Comparison of ENCODE assay signal across 1 cellular context in the genomic region with DNA sequence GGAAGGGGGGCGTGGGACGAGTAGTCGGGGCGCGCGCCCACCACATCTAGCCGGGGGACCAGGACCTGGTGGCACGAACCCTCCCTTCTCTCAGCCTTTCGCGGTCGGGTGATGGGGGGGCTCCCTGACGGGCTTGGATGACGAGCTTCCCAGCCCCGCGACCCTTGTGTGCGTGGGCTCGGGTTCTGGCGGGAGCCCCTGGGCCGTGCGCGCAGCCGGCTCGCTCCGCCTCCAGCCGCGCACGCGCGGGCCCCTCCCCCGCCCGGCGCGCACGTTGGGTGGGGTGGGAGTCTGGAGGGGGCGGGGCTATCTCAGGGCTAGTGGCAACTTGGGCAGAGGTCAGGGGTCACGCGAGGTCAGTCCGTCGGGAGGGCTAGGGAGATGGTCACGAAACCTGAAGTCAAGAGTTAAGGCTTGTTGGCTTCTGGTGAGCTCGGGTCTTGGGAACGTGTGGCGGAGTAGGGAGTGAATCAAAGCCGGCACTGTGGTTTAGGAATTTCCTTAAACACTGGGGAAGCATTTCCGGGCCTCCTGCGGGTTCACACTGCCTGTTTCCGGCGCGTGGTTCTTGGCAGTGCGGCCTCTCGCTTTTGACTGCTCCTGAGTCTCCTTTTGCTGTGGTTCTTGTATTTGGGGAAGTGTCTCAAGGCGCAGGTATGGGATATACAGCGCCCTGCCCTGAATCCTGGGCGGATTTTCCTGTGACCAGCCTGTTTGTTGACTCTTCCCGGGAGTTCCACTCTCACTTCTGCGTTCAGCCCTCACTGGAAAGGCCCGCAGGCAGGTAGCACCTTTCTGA.
TF ChIP-seq lines count a peak whose summit lies in the region.

Gene SRCAP (plus strand): TSS at position 356 of the 799 bp plus-strand sequence. CDS start 1,654 bp downstream, outside the sequence.

TF ChIP-seq in HepG2, 621 proteins besides CTCF, POLR2A, EP300 and RAD21 (continued from another document and continues in another):
- TF ChIP-seq KLF12 (CRISPR knock-in tag; IDR thresholded peaks at IDR 0.05; ENCODE audit: borderline replicate concordance) (peak; percentile 67; the same call in 1 of the 2 replicates), HNRNPL (IDR thresholded peaks at IDR 0.05; ENCODE audit: low read depth, low read length) (no peak; the same call in 1 of the 2 replicates), ZNF318 (CRISPR knock-in tag; IDR thresholded peaks at IDR 0.05) (no peak), GPN1 (CRISPR knock-in tag; IDR thresholded peaks at IDR 0.05; ENCODE audit: borderline replicate concordance) (no peak), TOPORS (CRISPR knock-in tag; IDR thresholded peaks at IDR 0.05) (peak; percentile 97), JUND (CRISPR knock-in tag; IDR thresholded peaks at IDR 0.05) (peak; percentile 55; the same call in 1 of the 2 replicates), SMYD3 (CRISPR knock-in tag; IDR thresholded peaks at IDR 0.05) (no peak), CREB1 (IDR thresholded peaks at IDR 0.05) (no peak), CREB1 (CRISPR knock-in tag; IDR thresholded peaks at IDR 0.05) (no peak), TAF1 (CRISPR knock-in tag; IDR thresholded peaks at IDR 0.05) (no peak; the same call in 1 of the 2 replicates), ZNF251 (CRISPR knock-in tag; IDR thresholded peaks at IDR 0.05) (no peak), ZFP82 (CRISPR knock-in tag; IDR thresholded peaks at IDR 0.05; ENCODE audit: borderline replicate concordance) (0 out of 2 replicates have a peak, but pooled peaks have one; percentile 63), KDM4B (CRISPR knock-in tag; IDR thresholded peaks at IDR 0.05) (no peak), CENPX (CRISPR knock-in tag; IDR thresholded peaks at IDR 0.05) (no peak), PRPF4 (IDR thresholded peaks at IDR 0.05; ENCODE audit: low read depth, low read length, poor library complexity, severe bottlenecking) (no peak), ZNF556 (CRISPR knock-in tag; IDR thresholded peaks at IDR 0.05; ENCODE audit: borderline replicate concordance) (no peak), ZNF558 (CRISPR knock-in tag; IDR thresholded peaks at IDR 0.05; ENCODE audit: borderline replicate concordance) (peak; percentile 85; the same call in 1 of the 2 replicates), SSRP1 (CRISPR knock-in tag; IDR thresholded peaks at IDR 0.05) (peak; percentile 64; the same call in 1 of the 2 replicates), ZNF230 (CRISPR knock-in tag; IDR thresholded peaks at IDR 0.05) (peak; percentile 23; the same call in 1 of the 2 replicates), PAX8 (CRISPR knock-in tag; IDR thresholded peaks at IDR 0.05; ENCODE audit: borderline replicate concordance) (no peak; the same call in 1 of the 2 replicates), E2F1 (CRISPR knock-in tag; IDR thresholded peaks at IDR 0.05) (peak; percentile 61), SATB2 (CRISPR knock-in tag; IDR thresholded peaks at IDR 0.05) (no peak), ZGPAT (CRISPR knock-in tag; IDR thresholded peaks at IDR 0.05) (no peak), ZNF530 (CRISPR knock-in tag; IDR thresholded peaks at IDR 0.05; ENCODE audit: low read depth) (no peak), SNRNP70 (IDR thresholded peaks at IDR 0.05; ENCODE audit: low read depth, low read length) (no peak), KAT2B (IDR thresholded peaks at IDR 0.05; ENCODE audit: borderline replicate concordance, low read depth, low read length) (no peak), NFIB (CRISPR knock-in tag; IDR thresholded peaks at IDR 0.05; ENCODE audit: borderline replicate concordance) (no peak), ZSCAN20 (CRISPR knock-in tag; IDR thresholded peaks at IDR 0.05; ENCODE audit: borderline replicate concordance) (no peak), NONO (IDR thresholded peaks at IDR 0.05) (no peak), NONO (CRISPR knock-in tag; conservative IDR thresholded peaks at IDR 0.05) (no peak), RARA (CRISPR knock-in tag; IDR thresholded peaks at IDR 0.05) (peak; percentile 93), ZC3H13 (CRISPR knock-in tag; IDR thresholded peaks at IDR 0.05) (no peak), CBFB (CRISPR knock-in tag; IDR thresholded peaks at IDR 0.05) (peak; percentile 32; the same call in 1 of the 2 replicates), HCFC1 (IDR thresholded peaks at IDR 0.05; ENCODE audit: low read depth, low read length) (no peak), MAX (IDR thresholded peaks at IDR 0.05) (peak; percentile 63), GATAD2A (CRISPR knock-in tag; IDR thresholded peaks at IDR 0.05) (peak; percentile 48), KLF11 (CRISPR knock-in tag; IDR thresholded peaks at IDR 0.05) (no peak; the same call in 1 of the 2 replicates), CEBPB (IDR thresholded peaks at IDR 0.05; ENCODE audit: borderline replicate concordance, low read depth, low read length) (no peak), ELF3 (CRISPR knock-in tag; IDR thresholded peaks at IDR 0.05) (peak; percentile 24; the same call in 1 of the 2 replicates)
- TF ChIP-seq, protein P1, sequence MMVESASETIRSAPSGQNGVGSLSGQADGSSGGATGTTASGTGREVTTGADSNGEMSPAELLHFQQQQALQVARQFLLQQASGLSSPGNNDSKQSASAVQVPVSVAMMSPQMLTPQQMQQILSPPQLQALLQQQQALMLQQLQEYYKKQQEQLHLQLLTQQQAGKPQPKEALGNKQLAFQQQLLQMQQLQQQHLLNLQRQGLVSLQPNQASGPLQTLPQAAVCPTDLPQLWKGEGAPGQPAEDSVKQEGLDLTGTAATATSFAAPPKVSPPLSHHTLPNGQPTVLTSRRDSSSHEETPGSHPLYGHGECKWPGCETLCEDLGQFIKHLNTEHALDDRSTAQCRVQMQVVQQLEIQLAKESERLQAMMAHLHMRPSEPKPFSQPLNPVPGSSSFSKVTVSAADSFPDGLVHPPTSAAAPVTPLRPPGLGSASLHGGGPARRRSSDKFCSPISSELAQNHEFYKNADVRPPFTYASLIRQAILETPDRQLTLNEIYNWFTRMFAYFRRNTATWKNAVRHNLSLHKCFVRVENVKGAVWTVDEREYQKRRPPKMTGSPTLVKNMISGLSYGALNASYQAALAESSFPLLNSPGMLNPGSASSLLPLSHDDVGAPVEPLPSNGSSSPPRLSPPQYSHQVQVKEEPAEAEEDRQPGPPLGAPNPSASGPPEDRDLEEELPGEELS (CRISPR knock-in tag; IDR thresholded peaks at IDR 0.05), result peak; percentile 45; the same call in 1 of the 2 replicates
- TF ChIP-seq, protein P2, sequence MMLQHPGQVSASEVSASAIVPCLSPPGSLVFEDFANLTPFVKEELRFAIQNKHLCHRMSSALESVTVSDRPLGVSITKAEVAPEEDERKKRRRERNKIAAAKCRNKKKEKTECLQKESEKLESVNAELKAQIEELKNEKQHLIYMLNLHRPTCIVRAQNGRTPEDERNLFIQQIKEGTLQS (CRISPR knock-in tag; IDR thresholded peaks at IDR 0.05), result 0 out of 2 replicates have a peak, but pooled peaks have one; percentile 31
- TF ChIP-seq, protein P3, sequence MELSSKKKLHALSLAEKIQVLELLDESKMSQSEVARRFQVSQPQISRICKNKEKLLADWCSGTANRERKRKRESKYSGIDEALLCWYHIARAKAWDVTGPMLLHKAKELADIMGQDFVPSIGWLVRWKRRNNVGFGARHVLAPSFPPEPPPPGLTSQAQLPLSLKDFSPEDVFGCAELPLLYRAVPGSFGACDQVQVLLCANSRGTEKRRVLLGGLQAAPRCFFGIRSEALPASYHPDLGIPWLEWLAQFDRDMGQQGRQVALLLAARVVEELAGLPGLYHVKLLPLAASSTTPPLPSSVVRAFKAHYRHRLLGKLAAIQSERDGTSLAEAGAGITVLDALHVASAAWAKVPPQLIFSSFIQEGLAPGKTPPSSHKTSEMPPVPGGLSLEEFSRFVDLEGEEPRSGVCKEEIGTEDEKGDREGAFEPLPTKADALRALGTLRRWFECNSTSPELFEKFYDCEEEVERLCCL (CRISPR knock-in tag; IDR thresholded peaks at IDR 0.05; ENCODE audit: borderline replicate concordance), result no peak; the same call in 1 of the 2 replicates
- TF ChIP-seq, protein P4, sequence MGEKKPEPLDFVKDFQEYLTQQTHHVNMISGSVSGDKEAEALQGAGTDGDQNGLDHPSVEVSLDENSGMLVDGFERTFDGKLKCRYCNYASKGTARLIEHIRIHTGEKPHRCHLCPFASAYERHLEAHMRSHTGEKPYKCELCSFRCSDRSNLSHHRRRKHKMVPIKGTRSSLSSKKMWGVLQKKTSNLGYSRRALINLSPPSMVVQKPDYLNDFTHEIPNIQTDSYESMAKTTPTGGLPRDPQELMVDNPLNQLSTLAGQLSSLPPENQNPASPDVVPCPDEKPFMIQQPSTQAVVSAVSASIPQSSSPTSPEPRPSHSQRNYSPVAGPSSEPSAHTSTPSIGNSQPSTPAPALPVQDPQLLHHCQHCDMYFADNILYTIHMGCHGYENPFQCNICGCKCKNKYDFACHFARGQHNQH (CRISPR knock-in tag; IDR thresholded peaks at IDR 0.05), result no peak; the same call in 1 of the 2 replicates
- TF ChIP-seq, protein P5, sequence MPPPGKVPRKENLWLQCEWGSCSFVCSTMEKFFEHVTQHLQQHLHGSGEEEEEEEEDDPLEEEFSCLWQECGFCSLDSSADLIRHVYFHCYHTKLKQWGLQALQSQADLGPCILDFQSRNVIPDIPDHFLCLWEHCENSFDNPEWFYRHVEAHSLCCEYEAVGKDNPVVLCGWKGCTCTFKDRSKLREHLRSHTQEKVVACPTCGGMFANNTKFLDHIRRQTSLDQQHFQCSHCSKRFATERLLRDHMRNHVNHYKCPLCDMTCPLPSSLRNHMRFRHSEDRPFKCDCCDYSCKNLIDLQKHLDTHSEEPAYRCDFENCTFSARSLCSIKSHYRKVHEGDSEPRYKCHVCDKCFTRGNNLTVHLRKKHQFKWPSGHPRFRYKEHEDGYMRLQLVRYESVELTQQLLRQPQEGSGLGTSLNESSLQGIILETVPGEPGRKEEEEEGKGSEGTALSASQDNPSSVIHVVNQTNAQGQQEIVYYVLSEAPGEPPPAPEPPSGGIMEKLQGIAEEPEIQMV (CRISPR knock-in tag; IDR thresholded peaks at IDR 0.05; ENCODE audit: low read depth), result peak; percentile 88; the same call in 1 of the 2 replicates
